Comparison of ENCODE assay signal across 8 cellular contexts in genomic region chr6:26331809-26332226, GRCh38. TPM values are rescaled to one million over a fixed set of nuclear protein-coding genes. Genes with fewer than 3 reads are reported as not detected.
DNase-seq lines count a peak whose midpoint lies in the region; ATAC-seq and TF ChIP-seq lines count a peak whose summit lies in the region.

No MANE protein-coding gene starts in this region.

- H3F3A ChIP-seq in DOHH2 (ENCODE audit: control insufficient read depth, insufficient read depth) (peaks cover 31% of the 10 kb centered on the region), Loucy (ENCODE audit: low read depth) (0 out of 2 replicates have a peak, but pooled peaks cover 6% of the 10 kb centered on the region)

- ATAC-seq in naive thymus-derived CD8-positive, alpha-beta T cell = peak; percentile 46 to 50

- no peaks in the 10 kb centered on the region for H3K36me3 ChIP-seq in DOHH2 (ENCODE audit: control insufficient read depth, low read length)
- no peaks in the 10 kb centered on the region for H3K36me3 ChIP-seq in Loucy (ENCODE audit: insufficient read depth, low read length)

- H3K4me1 ChIP-seq in DOHH2 (ENCODE audit: control insufficient read depth, low read length) = peaks cover 59% of the 10 kb centered on the region
- H3K4me1 ChIP-seq in Loucy (ENCODE audit: insufficient read depth, low read length, poor library complexity, severe bottlenecking) = peaks cover 14% of the 10 kb centered on the region

- peaks cover 0 to 6% (median 0%) of the 10 kb centered on the region in 9 donors for H3K9me3 Mint-ChIP-seq in naive thymus-derived CD8-positive, alpha-beta T cell

- H3K9ac ChIP-seq in Loucy (ENCODE audit: low read depth, low read length, poor library complexity, severe bottlenecking) = peak overlapping the region; percentile 59

- peaks cover 0 to 37% (median 0%) of the 10 kb centered on the region in 5 donors for H3K27me3 Mint-ChIP-seq in naive thymus-derived CD8-positive, alpha-beta T cell

- H3K27ac ChIP-seq in DOHH2 (ENCODE audit: low read depth, low read length) = no peak overlapping the region

- TF ChIP-seq CTCF in DOHH2 (IDR thresholded peaks at IDR 0.05; ENCODE audit: low read depth, low read length, poor library complexity, severe bottlenecking) (no peak), Loucy (conservative IDR thresholded peaks at IDR 0.05; ENCODE audit: low read length) (no peak), astrocyte of the cerebellum (IDR thresholded peaks at IDR 0.05; ENCODE audit: low read depth, low read length, missing control alignments) (no peak), GM13976 (IDR thresholded peaks at IDR 0.05; ENCODE audit: borderline replicate concordance, control extremely low read depth, extremely low read depth, insufficient read depth, missing control alignments) (no peak)

- peaks cover 30 to 65% (median 56%) of the 10 kb centered on the region in 4 donors for H3K4me1 Mint-ChIP-seq in naive thymus-derived CD8-positive, alpha-beta T cell

- DNase-seq in astrocyte of the cerebellum (ENCODE audit: low read depth) (no peak), nucleus accumbens (lab: John Stamatoyannopoulos, UW) (no peak), AG08396 (ENCODE audit: low spot score) (no peak), NCI-H1694 (lab: John Stamatoyannopoulos, UW) (no peak), GM13976 (ENCODE audit: low spot score) (no peak)
- peak in 6 of 10 donors; percentile 30 to 51 (median 43) for DNase-seq in naive thymus-derived CD8-positive, alpha-beta T cell

- peak overlapping the region; percentile 77 to 88 (median 83) for H3K4me3 Mint-ChIP-seq in naive thymus-derived CD8-positive, alpha-beta T cell

- H4K20me1 ChIP-seq in DOHH2 (ENCODE audit: control insufficient read depth, insufficient read depth, low read depth, low read length) = no peaks in the 10 kb centered on the region
- H4K20me1 ChIP-seq in Loucy (ENCODE audit: insufficient read depth, low read length, poor library complexity, severe bottlenecking) = no peaks in the 10 kb centered on the region

- peak overlapping the region; percentile 80 for H2AFZ ChIP-seq in Loucy (ENCODE audit: low read length)

- H3K27ac Mint-ChIP-seq in naive thymus-derived CD8-positive, alpha-beta T cell = peak overlapping the region; percentile 12 to 99 (median 75)

- H3K79me2 ChIP-seq in DOHH2 (ENCODE audit: control insufficient read depth, low read length) (no peaks in the 10 kb centered on the region), Loucy (ENCODE audit: insufficient read depth, low read length) (no peaks in the 10 kb centered on the region)

- H3K9me3 ChIP-seq in DOHH2 (ENCODE audit: control insufficient read depth, insufficient read depth, low read length) (no peaks in the 10 kb centered on the region), Loucy (ENCODE audit: insufficient read depth, low read depth, low read length) (no peaks in the 10 kb centered on the region)

- H3K4me2 ChIP-seq in DOHH2 (ENCODE audit: low read length) (peak overlapping the region; percentile 82), Loucy (ENCODE audit: low read depth, low read length, poor library complexity, severe bottlenecking) (peak overlapping the region; percentile 63)

- in situ Hi-C loops in astrocyte of the cerebellum (cut with HindIII; ENCODE audit: low sequenced_read_pairs) = no loop called here
- in situ Hi-C loops in GM13976 (cut with MboI; ENCODE audit: low sequenced_read_pairs, unreplicated experiment) = loop anchor here (10.0 kb wide), 1 partner anchor 223 kb away; no protein-coding TSS in a partner anchor

- peaks cover 0 to 4% (median 0%) of the 10 kb centered on the region in 3 donors for H3K36me3 Mint-ChIP-seq in naive thymus-derived CD8-positive, alpha-beta T cell

- POLR2A ChIA-PET in naive thymus-derived CD8-positive, alpha-beta T cell (lab: Charles Lee) = interaction anchor here (0.9 to 2.7 kb wide), 8 partner anchors 9 to 237 kb away, joined by 3 to 9 read pairs (median 4); a partner anchor contains a TSS

- peaks cover 15% of the 10 kb centered on the region for H3K27me3 ChIP-seq in DOHH2 (ENCODE audit: control insufficient read depth, low read length)
- no peaks in the 10 kb centered on the region for H3K27me3 ChIP-seq in Loucy (ENCODE audit: insufficient read depth, low read length, poor library complexity, severe bottlenecking)

- H3K4me3 ChIP-seq in DOHH2 (ENCODE audit: low read length) = peak overlapping the region; percentile 78
- peak overlapping the region; percentile 83 for H3K4me3 ChIP-seq in Loucy (ENCODE audit: low read length, poor library complexity, severe bottlenecking)
- peak overlapping the region; percentile 53 for H3K4me3 ChIP-seq in astrocyte of the cerebellum (ENCODE audit: low read depth, low read length)

- H3K9me2 ChIP-seq in DOHH2 (replicated peaks; ENCODE audit: control insufficient read depth, low read length) (no peaks in the 10 kb centered on the region), Loucy (replicated peaks; ENCODE audit: low read depth, low read length) (no peaks in the 10 kb centered on the region)

RNA-seq across cellular contexts. Expression of gene BTN3A2, which starts 33.2 kb away (rescaled TPM):
- 100 to 1,000 TPM; 148 to 158 TPM for total RNA-seq in naive thymus-derived CD8-positive, alpha-beta T cell
- 100 to 1,000 TPM; 119 to 160 (median 151) TPM for polyA plus RNA-seq in naive thymus-derived CD8-positive, alpha-beta T cell

RNA-seq across cellular contexts. Expression of gene BTN2A2, which starts 51.1 kb away (rescaled TPM):
- total RNA-seq in naive thymus-derived CD8-positive, alpha-beta T cell = 10 to 100 TPM; 24.6 to 26.8 TPM
- 1 to 10 TPM; 2.3 to 5.8 (median 2.7) TPM for polyA plus RNA-seq in naive thymus-derived CD8-positive, alpha-beta T cell

Comparison
In these comparisons a context has a peak if more than half of its experiments do, and no peak if none do; other contexts are left out.
1. DNase-seq: peak in naive thymus-derived CD8-positive, alpha-beta T cell (6 of 10); none in astrocyte of the cerebellum (single experiment), nucleus accumbens (0 of 56), AG08396 (single experiment), NCI-H1694 (single experiment) and GM13976 (single experiment).
2. Peak in every context shown above with its lines, with median percentiles within 50 percentile points of each other: H3K4me3 ChIP-seq.